In genomic region chr5:149133795-149134777, GRCh38 we compare ENCODE assay signal across 10 cellular contexts. TPM values are rescaled to one million over a fixed set of nuclear protein-coding genes. Genes with fewer than 3 reads are reported as not detected.
DNase-seq lines count a peak whose midpoint lies in the region; ATAC-seq and TF ChIP-seq lines count a peak whose summit lies in the region.
"Had no signal": no experiment of that assay in that cellular context is flagged by ENCODE, and none has a peak within 500 bp of the region (broad histone marks: within the 10 kb centered on the region; RNA-seq: fewer than 3 reads in every experiment).

No MANE protein-coding gene starts in this region.

- peaks cover 14 to 15% of the 10 kb centered on the region in 2 experiments for H3K4me1 Mint-ChIP-seq in H9

- no peak overlapping the region for H4K8ac ChIP-seq in H9 (replicated peaks; ENCODE audit: insufficient read length, low read depth, low read length)

- no peak overlapping the region for H4K5ac ChIP-seq in H9 (ENCODE audit: insufficient read length, low read depth, low read length)

- no peak overlapping the region for H3K4me3 ChIP-seq in right cardiac atrium (ENCODE audit: low read length)
- H3K4me3 ChIP-seq in thyroid gland (replicated peaks in 1 of 3) = no peak overlapping the region

- no peaks in the 10 kb centered on the region for H3K9me3 Mint-ChIP-seq in H9

- H3K79me2 ChIP-seq in H9 (ENCODE audit: insufficient read depth, low read length) = no peaks in the 10 kb centered on the region

- no peak overlapping the region for H3K27ac Mint-ChIP-seq in H9
- H3K27ac Mint-ChIP-seq: activated naive CD8-positive, alpha-beta T cell had no signal

- DNase-seq in HS-27A (ENCODE audit: low read depth) (peak; percentile 72), amniotic epithelial cell (ENCODE audit: low read depth) (peak; percentile 79), right cardiac atrium (peak; percentile 75 to 84 (median 79)), thyroid gland (peak; percentile 24 to 50), SIG-M5 (lab: John Stamatoyannopoulos, UW) (no peak), H9 (no peak)
- DNase-seq in stimulated activated CD4-positive, alpha-beta T cell treated with anti-CD3 and anti-CD28 coated beads, Interleukin-2, amount 100 ng/mL, for 48 hours = no peak
- DNase-seq: kidney had no signal

- WGBS in right cardiac atrium = 53% methylated on average over 11 of the region's 11 CpGs
- 50 to 63% methylated on average over 11 of the region's 11 CpGs for WGBS in thyroid gland, 2 donors
- whole genome bisulfite sequencing in H9 (ENCODE audit: extremely low coverage, insufficient read length, low lambda C conversion rate) = no CpG with 5 or more reads among the region's 11 CpGs

- H3K4ac ChIP-seq in H9 (ENCODE audit: low read depth, low read length) = no peak overlapping the region

- no peak overlapping the region for H3K56ac ChIP-seq in H9 (ENCODE audit: insufficient read length, low read depth, low read length)

- peak overlapping the region; percentile 93 for H3K27ac ChIP-seq in right cardiac atrium (ENCODE audit: low read length)
- peak overlapping the region in 1 of 3 donors; percentile 30 for H3K27ac ChIP-seq in thyroid gland
- no peak overlapping the region for H3K27ac ChIP-seq in H9 (ENCODE audit: insufficient read length, low read depth, low read length)

- H2BK15ac ChIP-seq in H9 (ENCODE audit: low read depth, low read length) = no peak overlapping the region

- no peak overlapping the region for H2AFZ ChIP-seq in H9 (ENCODE audit: low read length)

- no peak overlapping the region for H2BK5ac ChIP-seq in H9 (ENCODE audit: insufficient read length, low read length)

- H2BK20ac ChIP-seq in H9 (ENCODE audit: low read depth, low read length, poor library complexity, severe bottlenecking) = no peak overlapping the region

- H2BK12ac ChIP-seq in H9 (ENCODE audit: insufficient read length, low read depth, low read length) = no peak overlapping the region

- intact Hi-C loops in right cardiac atrium (cut with DNase I) (no loop called here), thyroid gland (cut with DNase I) (no loop called here)

- H3K23ac ChIP-seq in H9 (ENCODE audit: insufficient read length, low read depth, low read length) = no peak overlapping the region

- no peak overlapping the region for H2BK120ac ChIP-seq in H9 (ENCODE audit: low read depth, low read length, poor library complexity, severe bottlenecking)

- H2AK5ac ChIP-seq in H9 (ENCODE audit: insufficient read length, low read length) = no peak overlapping the region

- no peaks in the 10 kb centered on the region for H3K36me3 ChIP-seq in thyroid gland

- no peaks in the 10 kb centered on the region for H3K79me1 ChIP-seq in H9 (ENCODE audit: insufficient read depth, low read depth, low read length, poor library complexity, severe bottlenecking)

- H3K27me3 ChIP-seq in right cardiac atrium (ENCODE audit: control insufficient read depth, insufficient read depth) = no peaks in the 10 kb centered on the region
- no peaks in the 10 kb centered on the region for H3K27me3 ChIP-seq in thyroid gland
- no peaks in the 10 kb centered on the region for H3K27me3 ChIP-seq in H9 (ENCODE audit: insufficient read depth, low read length)

- H4K20me1 ChIP-seq in H9 (ENCODE audit: control insufficient read depth, insufficient read depth, insufficient read length) = no peaks in the 10 kb centered on the region

- no peak overlapping the region for H3K4me3 Mint-ChIP-seq in H9
- H3K4me3 Mint-ChIP-seq: activated naive CD8-positive, alpha-beta T cell had no signal

- H3K4me1 ChIP-seq in right cardiac atrium (ENCODE audit: control insufficient read depth, insufficient read depth, low read length) = peaks cover 13% of the 10 kb centered on the region
- H3K4me1 ChIP-seq in thyroid gland = peaks cover 0 to 12% of the 10 kb centered on the region in 2 donors
- no peaks in the 10 kb centered on the region for H3K4me1 ChIP-seq in H9 (ENCODE audit: insufficient read depth, low read length)

- no peak overlapping the region for H3K14ac ChIP-seq in H9 (ENCODE audit: insufficient read depth, low read length)

- H3K23me2 ChIP-seq in H9 (ENCODE audit: insufficient read length, low read depth, low read length, poor library complexity, severe bottlenecking) = no peaks in the 10 kb centered on the region

- no peak overlapping the region for H3K4me2 ChIP-seq in H9 (ENCODE audit: insufficient read depth, insufficient read length, low read length)

- H3K36me3 Mint-ChIP-seq in H9 (ENCODE audit: insufficient read depth in 1 of 3, low read depth in 3 of 3) = no peaks in the 10 kb centered on the region
- H3K36me3 Mint-ChIP-seq: activated naive CD8-positive, alpha-beta T cell had no signal

- H3T11ph ChIP-seq in H9 (ENCODE audit: low read length) = no peak overlapping the region

- TF ChIP-seq POLR2A in thyroid gland (IDR thresholded peaks at IDR 0.05) = no peak

- peaks cover 11% of the 10 kb centered on the region for H3K27me3 Mint-ChIP-seq in H9 (ENCODE audit: low read depth)

- H3K18ac ChIP-seq in H9 (ENCODE audit: insufficient read length, low read depth, low read length) = no peak overlapping the region

- TF ChIP-seq CTCF in thyroid gland (IDR thresholded peaks at IDR 0.05) (no peak), H9 (conservative IDR thresholded peaks at IDR 0.05) (no peak)

- H3K9ac ChIP-seq in H9 (ENCODE audit: extremely low read depth, insufficient read length, low read length) = no peak overlapping the region

- no peaks in the 10 kb centered on the region for H3K9me3 ChIP-seq in right cardiac atrium (ENCODE audit: control insufficient read depth, low read length)
- no peaks in the 10 kb centered on the region for H3K9me3 ChIP-seq in thyroid gland
- H3K9me3 ChIP-seq in H9 (ENCODE audit: control insufficient read depth, low read depth, low read length) = no peaks in the 10 kb centered on the region

- ATAC-seq in right cardiac atrium (peak; percentile 89 to 97), HG02840 (IDR thresholded peaks at IDR 0.05; ENCODE audit: low FRiP score, unreplicated experiment) (no peak)

- H4K91ac ChIP-seq in H9 (ENCODE audit: insufficient read length, low read depth, low read length) = no peak overlapping the region

RNA-seq across cellular contexts. Expression of gene ABLIM3, which starts 7.2 kb away (rescaled TPM):
- 100 to 1,000 TPM; 140 to 185 (median 161) TPM for total RNA-seq in right cardiac atrium
- polyA plus RNA-seq in right cardiac atrium = 81.3 TPM
- 10 to 100 TPM; 10.5 to 30.4 (median 22.3) TPM for total RNA-seq in thyroid gland
- 0.20 and 0.29 TPM in 2 replicates for total RNA-seq in H9 (2021)

Comparison
In these comparisons a context has a peak if more than half of its experiments do, and no peak if none do; other contexts are left out.
1. DNase-seq: peak in HS-27A (single experiment), amniotic epithelial cell (single experiment), right cardiac atrium (3 of 3) and thyroid gland (2 of 2); none in stimulated activated CD4-positive, alpha-beta T cell treated with anti-CD3 and anti-CD28 coated beads, Interleukin-2, amount 100 ng/mL, for 48 hours (0 of 2), SIG-M5 (single experiment) and H9 (single experiment).